Comparison of ENCODE assay signal across 23 cellular contexts in genomic region chr12:63480186-63480585, GRCh38.
DNase-seq lines count a peak whose midpoint lies in the region; ATAC-seq, FAIRE-seq and TF ChIP-seq lines count a peak whose summit lies in the region.
"Had no signal": no experiment of that assay in that cellular context is flagged by ENCODE, and none has a peak within 500 bp of the region (broad histone marks: within the 10 kb centered on the region; RNA-seq: fewer than 3 reads in every experiment).

No MANE protein-coding gene starts in this region.

- POLR2A ChIA-PET in PC-9 (lab: Charles Lee; ENCODE audit: unreplicated experiment) = no interaction called here

- H3K4me1 ChIP-seq in PC-9 (replicated peaks; ENCODE audit: insufficient read depth) (no peaks in the 10 kb centered on the region), uterus (no peaks in the 10 kb centered on the region), smooth muscle cell (ENCODE audit: low read depth) (no peaks in the 10 kb centered on the region)

- no peak overlapping the region for H3K27ac ChIP-seq in PC-9
- no peak overlapping the region for H3K27ac ChIP-seq in uterus
- H3K27ac ChIP-seq in smooth muscle cell (ENCODE audit: low read depth) = no peak overlapping the region
- H3K27ac ChIP-seq: C4-2B, RWPE1 had no signal

- H3K4me2 ChIP-seq in PC-9 (no peak overlapping the region), smooth muscle cell (no peak overlapping the region)
- H3K4me2 ChIP-seq: SK-N-SH had no signal

- H3K4me3 ChIP-seq in PC-9 (no peak overlapping the region), uterus (no peak overlapping the region), smooth muscle cell (no peak overlapping the region)

- no peak for TF ChIP-seq CTCF in PC-9 (conservative IDR thresholded peaks at IDR 0.05)
- TF ChIP-seq CTCF in uterus (IDR thresholded peaks at IDR 0.05) = no peak
- TF ChIP-seq CTCF in smooth muscle cell (IDR thresholded peaks at IDR 0.05; ENCODE audit: borderline replicate concordance, insufficient read depth, poor library complexity, severe bottlenecking) = no peak

- ATAC-seq in GM19351 (IDR thresholded peaks at IDR 0.05; ENCODE audit: unreplicated experiment) (peak; percentile 48), HG03432 (IDR thresholded peaks at IDR 0.05; ENCODE audit: unreplicated experiment) (no peak), T-helper 17 cell (no peak)
- ATAC-seq: HCT116 had no signal

- H3K9me3 ChIP-seq in PC-9 (ENCODE audit: insufficient read depth, low read depth) (no peaks in the 10 kb centered on the region), uterus (no peaks in the 10 kb centered on the region), smooth muscle cell (replicated peaks; ENCODE audit: low read depth) (no peaks in the 10 kb centered on the region), T-helper 17 cell (ENCODE audit: control insufficient read depth, low read length, poor library complexity, severe bottlenecking) (no peaks in the 10 kb centered on the region)
- H3K9me3 ChIP-seq: SK-N-SH had no signal

- H3F3A ChIP-seq in PC-9 (ENCODE audit: insufficient read depth, low read depth) (no peaks in the 10 kb centered on the region), smooth muscle cell (ENCODE audit: low read depth) (no peaks in the 10 kb centered on the region)

- 0 out of 2 replicates have a peak overlapping the region, but pooled peaks have one; percentile 51 for H2AFZ ChIP-seq in PC-9
- H2AFZ ChIP-seq in smooth muscle cell (ENCODE audit: low read depth) = no peak overlapping the region

- H3K27ac Mint-ChIP-seq in T-helper 17 cell = no peak overlapping the region

- H3K27me3 Mint-ChIP-seq in T-helper 17 cell = no peaks in the 10 kb centered on the region

- H3K27me3 ChIP-seq in PC-9 (ENCODE audit: insufficient read depth, low read depth) = no peaks in the 10 kb centered on the region
- H3K27me3 ChIP-seq in uterus = no peaks in the 10 kb centered on the region
- no peaks in the 10 kb centered on the region for H3K27me3 ChIP-seq in smooth muscle cell (ENCODE audit: low read depth)

- no TSS peak for BruUV-seq in PC-9 (replicated peaks; lab: Mats Ljungman, UMichigan)

- no peak for TF ChIP-seq POLR2A in uterus (IDR thresholded peaks at IDR 0.05)

- CTCF ChIA-PET in PC-9 (lab: Charles Lee) = no interaction called here

- H4K20me1 ChIP-seq in PC-9 (ENCODE audit: insufficient read depth) = no peaks in the 10 kb centered on the region
- H4K20me1 ChIP-seq in smooth muscle cell (ENCODE audit: low read depth) = no peaks in the 10 kb centered on the region

- no peaks in the 10 kb centered on the region for H3K79me2 ChIP-seq in PC-9 (ENCODE audit: low read depth)
- H3K79me2 ChIP-seq in smooth muscle cell (ENCODE audit: low read depth) = no peaks in the 10 kb centered on the region

- intact Hi-C loops in PC-9 (cut with micrococcal nuclease; ENCODE audit: unreplicated experiment) (no loop called here), uterus (cut with DNase I; ENCODE audit: low total_unique reads) (no loop called here)

- H3K9me2 ChIP-seq in PC-9 (ENCODE audit: insufficient read depth) = no peaks in the 10 kb centered on the region
- H3K9me2 ChIP-seq: SK-N-SH had no signal

- H3K9ac ChIP-seq in smooth muscle cell (ENCODE audit: low read depth) = no peak overlapping the region
- H3K9ac ChIP-seq: SK-N-SH had no signal

- H3K36me3 ChIP-seq in PC-9 (ENCODE audit: low read depth) = no peaks in the 10 kb centered on the region
- no peaks in the 10 kb centered on the region for H3K36me3 ChIP-seq in uterus
- no peaks in the 10 kb centered on the region for H3K36me3 ChIP-seq in smooth muscle cell (ENCODE audit: low read depth)

- H3K4me1 Mint-ChIP-seq in T-helper 17 cell = no peaks in the 10 kb centered on the region

- H3K36me3 Mint-ChIP-seq in T-helper 17 cell (ENCODE audit: low read depth) = no peaks in the 10 kb centered on the region

- FAIRE-seq in A204.1 (lab: Jason Lieb, UNC) = peak; percentile 56
- FAIRE-seq: GM12891 had no signal

- H3K4me3 Mint-ChIP-seq in T-helper 17 cell = no peak overlapping the region

- 92% methylated on average over 2 of the region's 2 CpGs for WGBS in smooth muscle cell (ENCODE audit: low lambda C conversion rate)

- DNase-seq in PC-9 (no peak), fibroblast of peridontal ligament (ENCODE audit: extremely low read depth) (peak; percentile 34), uterus (no peak), smooth muscle cell (lab: John Stamatoyannopoulos, UW; ENCODE audit: unreplicated experiment) (no peak), T-helper 17 cell (no peak)
- DNase-seq: 8988T, GOT3, Kasumi-1, NCI-H1048, NCI-H1417 treated with DMSO at 0.1 percent for 48 hours, NCI-H187 treated with DMSO at 0.1 percent for 48 hours, NCI-H2107, NCI-H446 treated with DMSO at 0.1 percent for 48 hours, NCI-H526 treated with DMSO at 0.1 percent for 48 hours, SIG-M5, SK-N-SH had no signal
